ENCODE assay signal across 1 cellular context in genomic region chr7:93231799-93232672, GRCh38.
TF ChIP-seq lines count a peak whose summit lies in the region.

TSS of gene VPS50 (plus strand) at chr7:93232366. CDS start at chr7:93232468, 102 bp downstream.

TF ChIP-seq in HepG2, 621 proteins besides CTCF, POLR2A, EP300 and RAD21 (continued from another document and continues in another):
- TF ChIP-seq CC2D1A (CRISPR knock-in tag; IDR thresholded peaks at IDR 0.05) (no peak), SRSF4 (IDR thresholded peaks at IDR 0.05; ENCODE audit: low read depth, low read length, poor library complexity, severe bottlenecking) (no peak), CENPX (CRISPR knock-in tag; IDR thresholded peaks at IDR 0.05) (no peak), SUZ12 (IDR thresholded peaks at IDR 0.05; ENCODE audit: low read depth, low read length) (peak; percentile 92), ZNF432 (CRISPR knock-in tag; IDR thresholded peaks at IDR 0.05; ENCODE audit: borderline replicate concordance) (no peak), ZNF761 (CRISPR knock-in tag; conservative IDR thresholded peaks at IDR 0.05) (0 out of 2 replicates have a peak, but pooled peaks have one; percentile 40), HOMEZ (CRISPR knock-in tag; IDR thresholded peaks at IDR 0.05; ENCODE audit: low read depth) (0 out of 2 replicates have a peak, but pooled peaks have one; percentile 35), CEBPG (CRISPR knock-in tag; IDR thresholded peaks at IDR 0.05) (peak; percentile 5; the same call in 1 of the 2 replicates), PAX8 (CRISPR knock-in tag; IDR thresholded peaks at IDR 0.05; ENCODE audit: borderline replicate concordance) (peak; percentile 32; the same call in 1 of the 2 replicates), PHF8 (CRISPR knock-in tag; IDR thresholded peaks at IDR 0.05) (peak; percentile 74), MAX (IDR thresholded peaks at IDR 0.05) (peak; percentile 93), SIN3A (IDR thresholded peaks at IDR 0.05; ENCODE audit: borderline replicate concordance, low read depth, low read length) (peak; percentile 84; the same call in 1 of the 2 replicates), XRCC5 (optimal IDR thresholded peaks at IDR 0.05; ENCODE audit: low read length) (peak; percentile 52), SRY (CRISPR knock-in tag; IDR thresholded peaks at IDR 0.05) (no peak), PCBP1 (IDR thresholded peaks at IDR 0.05; ENCODE audit: borderline replicate concordance, low read depth, low read length) (0 out of 2 replicates have a peak, but pooled peaks have one; percentile 26), ARID3A (IDR thresholded peaks at IDR 0.05; ENCODE audit: low read depth, low read length) (no peak), SPEN (CRISPR knock-in tag; IDR thresholded peaks at IDR 0.05; ENCODE audit: low read depth) (0 out of 2 replicates have a peak, but pooled peaks have one; percentile 35), PHB2 (IDR thresholded peaks at IDR 0.05; ENCODE audit: partially characterized antibody) (no peak), ZNF800 (CRISPR knock-in tag; IDR thresholded peaks at IDR 0.05) (no peak), TAF1 (CRISPR knock-in tag; IDR thresholded peaks at IDR 0.05) (peak; percentile 60; the same call in 1 of the 2 replicates), USF2 (IDR thresholded peaks at IDR 0.05; ENCODE audit: low read depth, low read length) (peak; percentile 98), USF2 (CRISPR knock-in tag; IDR thresholded peaks at IDR 0.05; ENCODE audit: borderline replicate concordance) (peak; percentile 100; the same call in 1 of the 2 replicates), TFE3 (CRISPR knock-in tag; IDR thresholded peaks at IDR 0.05) (no peak), SKI (IDR thresholded peaks at IDR 0.05; ENCODE audit: partially characterized antibody) (peak; percentile 14), GABPB1 (CRISPR knock-in tag; IDR thresholded peaks at IDR 0.05) (peak; percentile 86), HMGXB4 (CRISPR knock-in tag; IDR thresholded peaks at IDR 0.05; ENCODE audit: borderline replicate concordance in 1 of 2, low read depth in 1 of 2) (peak in 1 of 2 experiments; percentile 56; a peak in 2 of 4 replicates), POGZ (CRISPR knock-in tag; IDR thresholded peaks at IDR 0.05) (peak; percentile 74), MED13 (CRISPR knock-in tag; IDR thresholded peaks at IDR 0.05) (0 out of 2 replicates have a peak, but pooled peaks have one; percentile 25), SALL1 (CRISPR knock-in tag; IDR thresholded peaks at IDR 0.05) (peak; percentile 69; the same call in 1 of the 2 replicates), EED (CRISPR knock-in tag; IDR thresholded peaks at IDR 0.05) (0 out of 2 replicates have a peak, but pooled peaks have one; percentile 50), FOXA1 (IDR thresholded peaks at IDR 0.05) (no peak), FOXA1 (CRISPR knock-in tag; IDR thresholded peaks at IDR 0.05) (no peak), ZNF230 (CRISPR knock-in tag; IDR thresholded peaks at IDR 0.05) (peak; percentile 75; the same call in 1 of the 2 replicates), HCFC1 (IDR thresholded peaks at IDR 0.05; ENCODE audit: low read depth, low read length) (peak; percentile 97), ZNF580 (CRISPR knock-in tag; IDR thresholded peaks at IDR 0.05; ENCODE audit: borderline replicate concordance, low read depth) (peak; percentile 61; the same call in 1 of the 2 replicates), POLR2G (IDR thresholded peaks at IDR 0.05; ENCODE audit: low read depth, low read length) (peak; percentile 79), NFIC (IDR thresholded peaks at IDR 0.05; ENCODE audit: low read length) (peak; percentile 87), KLF16 (CRISPR knock-in tag; IDR thresholded peaks at IDR 0.05) (0 out of 4 replicates have a peak, but pooled peaks of 1 of the 2 experiments have one; percentile 27), MTF2 (CRISPR knock-in tag; IDR thresholded peaks at IDR 0.05; ENCODE audit: borderline replicate concordance) (peak; percentile 73; the same call in 1 of the 2 replicates), TFAP4 (IDR thresholded peaks at IDR 0.05; ENCODE audit: borderline replicate concordance, low read depth) (peak; percentile 91), UBTF (CRISPR knock-in tag; IDR thresholded peaks at IDR 0.05) (peak; percentile 20; the same call in 1 of the 2 replicates), TCF12 (IDR thresholded peaks at IDR 0.05) (no peak), TCF12 (CRISPR knock-in tag; IDR thresholded peaks at IDR 0.05) (no peak), ZNF143 (CRISPR knock-in tag; IDR thresholded peaks at IDR 0.05) (peak; percentile 97), ARNT2 (CRISPR knock-in tag; IDR thresholded peaks at IDR 0.05; ENCODE audit: low read depth) (peak; percentile 40; the same call in 1 of the 2 replicates), CBFB (CRISPR knock-in tag; IDR thresholded peaks at IDR 0.05) (peak; percentile 70; the same call in 1 of the 2 replicates), NR2F6 (IDR thresholded peaks at IDR 0.05) (no peak), NR2F6 (CRISPR knock-in tag; IDR thresholded peaks at IDR 0.05) (0 out of 2 replicates have a peak, but pooled peaks have one; percentile 6), ETV5 (CRISPR knock-in tag; IDR thresholded peaks at IDR 0.05; ENCODE audit: borderline replicate concordance) (0 out of 2 replicates have a peak, but pooled peaks have one; percentile 11), GTF3A (CRISPR knock-in tag; conservative IDR thresholded peaks at IDR 0.05) (0 out of 2 replicates have a peak, but pooled peaks have one; percentile 47), ZSCAN29 (CRISPR knock-in tag; conservative IDR thresholded peaks at IDR 0.05) (0 out of 2 replicates have a peak, but pooled peaks have one; percentile 62)
